ENCODE assay signal across 1 cellular context in genomic region chr6:37051138-37052026, GRCh38.
TF ChIP-seq lines count a peak whose summit lies in the region.

No MANE protein-coding gene starts in this region.

TF ChIP-seq in HEK293, 187 proteins besides CTCF, POLR2A, EP300 and RAD21 (continued from another document and continues in another):
- TF ChIP-seq BCL6B (tag by site-specific recombination; IDR thresholded peaks at IDR 0.05), result no peak
- TF ChIP-seq REST (tag by site-specific recombination; IDR thresholded peaks at IDR 0.05), result no peak; the same call in 1 of the 2 replicates
- TF ChIP-seq GFI1B (tag by site-specific recombination; IDR thresholded peaks at IDR 0.05), result no peak
- TF ChIP-seq RBAK (tag by site-specific recombination; IDR thresholded peaks at IDR 0.05), result no peak
- TF ChIP-seq ZNF433 (tag by site-specific recombination; IDR thresholded peaks at IDR 0.05; ENCODE audit: low read depth), result no peak
- TF ChIP-seq ZNF664 (tag by site-specific recombination; IDR thresholded peaks at IDR 0.05), result no peak
- TF ChIP-seq YY2 (tag by site-specific recombination; IDR thresholded peaks at IDR 0.05), result no peak
- TF ChIP-seq PRDM1 (tag by site-specific recombination; IDR thresholded peaks at IDR 0.05), result no peak
- TF ChIP-seq ZNF248 (tag by site-specific recombination; IDR thresholded peaks at IDR 0.05), result no peak
- no peak for TF ChIP-seq ZBTB21 (tag by site-specific recombination; IDR thresholded peaks at IDR 0.05)
- no peak for TF ChIP-seq ZNF571 (tag by site-specific recombination; IDR thresholded peaks at IDR 0.05)
- peak; percentile 34; the same call in 1 of the 2 replicates for TF ChIP-seq TRIM28 (IDR thresholded peaks at IDR 0.05; ENCODE audit: borderline replicate concordance, low read length)
- no peak for TF ChIP-seq PRDM2 (tag by site-specific recombination; IDR thresholded peaks at IDR 0.05; ENCODE audit: borderline replicate concordance)
- no peak for TF ChIP-seq EGR2 (tag by site-specific recombination; IDR thresholded peaks at IDR 0.05; ENCODE audit: low read depth)
- no peak for TF ChIP-seq ZNF221 (tag by site-specific recombination; IDR thresholded peaks at IDR 0.05; ENCODE audit: borderline replicate concordance)
- TF ChIP-seq ZBTB7A (tag by site-specific recombination; IDR thresholded peaks at IDR 0.05; ENCODE audit: low read depth), result no peak
- TF ChIP-seq ZNF202 (tag by site-specific recombination; IDR thresholded peaks at IDR 0.05; ENCODE audit: borderline replicate concordance), result no peak
- no peak for TF ChIP-seq ZNF18 (tag by site-specific recombination; IDR thresholded peaks at IDR 0.05)
- no peak for TF ChIP-seq ZNF837 (tag by site-specific recombination; IDR thresholded peaks at IDR 0.05)
- no peak for TF ChIP-seq ZNF354C (tag by site-specific recombination; IDR thresholded peaks at IDR 0.05; ENCODE audit: borderline replicate concordance, low read depth)
- TF ChIP-seq ZNF549 (tag by site-specific recombination; IDR thresholded peaks at IDR 0.05), result no peak
- TF ChIP-seq ZNF596 (tag by site-specific recombination; IDR thresholded peaks at IDR 0.05), result no peak
- no peak for TF ChIP-seq ZNF521 (tag by site-specific recombination; IDR thresholded peaks at IDR 0.05)
- no peak for TF ChIP-seq ZNF37A (tag by site-specific recombination; IDR thresholded peaks at IDR 0.05)
- TF ChIP-seq ZNF391 (tag by site-specific recombination; IDR thresholded peaks at IDR 0.05; ENCODE audit: borderline replicate concordance, low read depth), result peak; percentile 63; the same call in 1 of the 2 replicates
- TF ChIP-seq TSHZ1 (tag by site-specific recombination; IDR thresholded peaks at IDR 0.05; ENCODE audit: borderline replicate concordance), result no peak
- TF ChIP-seq ZNF776 (tag by site-specific recombination; IDR thresholded peaks at IDR 0.05; ENCODE audit: borderline replicate concordance), result no peak
- TF ChIP-seq ZNF350 (tag by site-specific recombination; IDR thresholded peaks at IDR 0.05), result no peak
- no peak for TF ChIP-seq ZNF830 (tag by site-specific recombination; IDR thresholded peaks at IDR 0.05; ENCODE audit: low read depth)
- no peak for TF ChIP-seq ZNF311 (tag by site-specific recombination; IDR thresholded peaks at IDR 0.05; ENCODE audit: borderline replicate concordance)
- no peak for TF ChIP-seq ZNF76 (tag by site-specific recombination; IDR thresholded peaks at IDR 0.05; ENCODE audit: borderline replicate concordance, low read depth)
- TF ChIP-seq ZNF132 (tag by site-specific recombination; IDR thresholded peaks at IDR 0.05; ENCODE audit: borderline replicate concordance), result no peak
- TF ChIP-seq ZBTB8A (tag by site-specific recombination; IDR thresholded peaks at IDR 0.05), result peak; percentile 53
- peak; percentile 59 for TF ChIP-seq ZBTB26 (tag by site-specific recombination; optimal IDR thresholded peaks at IDR 0.05)
- TF ChIP-seq ZNF658 (tag by site-specific recombination; IDR thresholded peaks at IDR 0.05), result no peak
- TF ChIP-seq ZNF626 (tag by site-specific recombination; IDR thresholded peaks at IDR 0.05), result no peak
- no peak for TF ChIP-seq ZNF510 (tag by site-specific recombination; IDR thresholded peaks at IDR 0.05; ENCODE audit: insufficient replicate concordance)
- no peak for TF ChIP-seq ZBTB1 (tag by site-specific recombination; IDR thresholded peaks at IDR 0.05)
- no peak for TF ChIP-seq KLF8 (tag by site-specific recombination; IDR thresholded peaks at IDR 0.05)
- TF ChIP-seq ZNF426 (tag by site-specific recombination; IDR thresholded peaks at IDR 0.05), result no peak
- TF ChIP-seq ZNF169 (tag by site-specific recombination; IDR thresholded peaks at IDR 0.05), result no peak
- no peak for TF ChIP-seq GLI4 (tag by site-specific recombination; IDR thresholded peaks at IDR 0.05)
- no peak for TF ChIP-seq OVOL3 (tag by site-specific recombination; IDR thresholded peaks at IDR 0.05)
- TF ChIP-seq MZF1 (tag by site-specific recombination; IDR thresholded peaks at IDR 0.05; ENCODE audit: borderline replicate concordance), result no peak
- no peak for TF ChIP-seq SETDB1 (IDR thresholded peaks at IDR 0.05; ENCODE audit: insufficient read length, low read length)
- no peak for TF ChIP-seq ZNF302 (tag by site-specific recombination; IDR thresholded peaks at IDR 0.05; ENCODE audit: low read depth)
- no peak for TF ChIP-seq ZNF140 (tag by site-specific recombination; IDR thresholded peaks at IDR 0.05)
- peak; percentile 20; the same call in 1 of the 2 replicates for TF ChIP-seq ZNF610 (tag by site-specific recombination; IDR thresholded peaks at IDR 0.05; ENCODE audit: borderline replicate concordance)
- TF ChIP-seq ZNF561 (tag by site-specific recombination; IDR thresholded peaks at IDR 0.05; ENCODE audit: borderline replicate concordance), result no peak
- peak; percentile 60 for TF ChIP-seq GLIS2 (tag by site-specific recombination; IDR thresholded peaks at IDR 0.05)
